1 cellular context compared by ENCODE assay signal in the genomic region with DNA sequence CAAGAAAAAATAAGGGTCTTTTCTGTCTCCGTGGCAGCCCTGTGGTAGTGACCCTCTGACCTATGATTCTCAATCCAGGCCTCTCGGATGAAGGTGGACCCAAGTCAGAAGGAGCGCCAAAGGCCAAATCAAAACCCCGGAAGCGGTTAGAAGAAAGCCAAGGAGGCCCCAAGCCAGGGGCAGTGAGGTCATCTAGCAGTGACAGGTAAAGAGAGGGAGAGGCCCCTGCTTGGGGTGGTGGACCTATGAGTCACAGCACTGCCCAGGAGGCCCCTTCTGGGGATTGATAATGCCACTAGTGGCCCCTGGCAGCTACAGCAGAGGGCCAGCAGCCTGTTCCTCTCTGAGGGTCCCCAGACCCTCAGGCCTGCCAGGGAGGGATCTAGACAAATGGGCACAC.
A peak's percentile ranks its signal among the peaks of the same experiment; 100 is the strongest.
TF ChIP-seq lines count a peak whose summit lies in the region.

No MANE protein-coding gene starts in this region.

TF ChIP-seq in HepG2, 621 proteins besides CTCF, POLR2A, EP300 and RAD21 (continued from another document and continues in another):
- TF ChIP-seq, protein P1, sequence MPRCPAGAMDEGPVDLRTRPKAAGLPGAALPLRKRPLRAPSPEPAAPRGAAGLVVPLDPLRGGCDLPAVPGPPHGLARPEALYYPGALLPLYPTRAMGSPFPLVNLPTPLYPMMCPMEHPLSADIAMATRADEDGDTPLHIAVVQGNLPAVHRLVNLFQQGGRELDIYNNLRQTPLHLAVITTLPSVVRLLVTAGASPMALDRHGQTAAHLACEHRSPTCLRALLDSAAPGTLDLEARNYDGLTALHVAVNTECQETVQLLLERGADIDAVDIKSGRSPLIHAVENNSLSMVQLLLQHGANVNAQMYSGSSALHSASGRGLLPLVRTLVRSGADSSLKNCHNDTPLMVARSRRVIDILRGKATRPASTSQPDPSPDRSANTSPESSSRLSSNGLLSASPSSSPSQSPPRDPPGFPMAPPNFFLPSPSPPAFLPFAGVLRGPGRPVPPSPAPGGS (CRISPR knock-in tag; IDR thresholded peaks at IDR 0.05), result no peak
- TF ChIP-seq ZFAT (CRISPR knock-in tag; conservative IDR thresholded peaks at IDR 0.05) (no peak), MED8 (CRISPR knock-in tag; IDR thresholded peaks at IDR 0.05; ENCODE audit: insufficient replicate concordance) (no peak), ZSCAN30 (CRISPR knock-in tag; IDR thresholded peaks at IDR 0.05) (0 out of 2 replicates have a peak, but pooled peaks have one; percentile 41), ZNF253 (CRISPR knock-in tag; IDR thresholded peaks at IDR 0.05; ENCODE audit: borderline replicate concordance) (no peak), GATAD2A (CRISPR knock-in tag; IDR thresholded peaks at IDR 0.05) (peak; percentile 98), PPARG (CRISPR knock-in tag; conservative IDR thresholded peaks at IDR 0.05) (peak; percentile 85), ZNF121 (CRISPR knock-in tag; IDR thresholded peaks at IDR 0.05) (0 out of 2 replicates have a peak, but pooled peaks have one; percentile 16), SP1 (IDR thresholded peaks at IDR 0.05) (no peak), SP1 (CRISPR knock-in tag; IDR thresholded peaks at IDR 0.05) (no peak), MYNN (CRISPR knock-in tag; IDR thresholded peaks at IDR 0.05; ENCODE audit: low read depth) (no peak), HCFC1 (IDR thresholded peaks at IDR 0.05; ENCODE audit: low read depth, low read length) (no peak), ZBTB38 (CRISPR knock-in tag; IDR thresholded peaks at IDR 0.05) (0 out of 2 replicates have a peak, but pooled peaks have one; percentile 43), ZNF292 (CRISPR knock-in tag; IDR thresholded peaks at IDR 0.05; ENCODE audit: borderline replicate concordance, low read depth) (no peak), ZNF563 (CRISPR knock-in tag; IDR thresholded peaks at IDR 0.05) (no peak), NFKBIZ (CRISPR knock-in tag; IDR thresholded peaks at IDR 0.05) (peak; percentile 78; the same call in 1 of the 2 replicates), ETV6 (CRISPR knock-in tag; conservative IDR thresholded peaks at IDR 0.05) (0 out of 2 replicates have a peak, but pooled peaks have one; percentile 32), SALL1 (CRISPR knock-in tag; IDR thresholded peaks at IDR 0.05) (peak; percentile 93), HHEX (CRISPR knock-in tag; IDR thresholded peaks at IDR 0.05) (peak; percentile 66), ZNF33A (CRISPR knock-in tag; IDR thresholded peaks at IDR 0.05; ENCODE audit: borderline replicate concordance) (no peak), ZNF792 (CRISPR knock-in tag; IDR thresholded peaks at IDR 0.05) (peak; percentile 19; the same call in 1 of the 2 replicates), ARNT2 (CRISPR knock-in tag; IDR thresholded peaks at IDR 0.05; ENCODE audit: low read depth) (no peak), ZNF501 (CRISPR knock-in tag; IDR thresholded peaks at IDR 0.05) (peak; percentile 70), ZNF350 (CRISPR knock-in tag; IDR thresholded peaks at IDR 0.05; ENCODE audit: borderline replicate concordance, low read depth) (peak; percentile 77), GATAD1 (CRISPR knock-in tag; IDR thresholded peaks at IDR 0.05) (peak; percentile 69), TFDP1 (CRISPR knock-in tag; IDR thresholded peaks at IDR 0.05; ENCODE audit: borderline replicate concordance) (peak; percentile 47; the same call in 1 of the 2 replicates), HIVEP1 (CRISPR knock-in tag; IDR thresholded peaks at IDR 0.05) (peak; percentile 58; the same call in 1 of the 2 replicates), SMAD3 (CRISPR knock-in tag; IDR thresholded peaks at IDR 0.05) (peak; percentile 96), EHMT2 (IDR thresholded peaks at IDR 0.05; ENCODE audit: borderline replicate concordance, low read depth, low read length) (peak; percentile 23; the same call in 1 of the 2 replicates), LRRFIP1 (CRISPR knock-in tag; conservative IDR thresholded peaks at IDR 0.05) (no peak), FOXA1 (IDR thresholded peaks at IDR 0.05) (no peak), FOXA1 (CRISPR knock-in tag; IDR thresholded peaks at IDR 0.05) (peak; percentile 44; the same call in 1 of the 2 replicates), YEATS2 (CRISPR knock-in tag; IDR thresholded peaks at IDR 0.05; ENCODE audit: borderline replicate concordance) (peak; percentile 74; the same call in 1 of the 2 replicates), FOXJ3 (CRISPR knock-in tag; IDR thresholded peaks at IDR 0.05; ENCODE audit: borderline replicate concordance) (peak; percentile 34; the same call in 1 of the 2 replicates), ZNF788 (CRISPR knock-in tag; IDR thresholded peaks at IDR 0.05; ENCODE audit: borderline replicate concordance) (peak; percentile 87), TEAD3 (CRISPR knock-in tag; optimal IDR thresholded peaks at IDR 0.05; ENCODE audit: borderline replicate concordance) (peak; percentile 69), ELF3 (CRISPR knock-in tag; IDR thresholded peaks at IDR 0.05) (peak; percentile 93), ZNF674 (CRISPR knock-in tag; IDR thresholded peaks at IDR 0.05; ENCODE audit: low read depth) (no peak), TOPORS (CRISPR knock-in tag; IDR thresholded peaks at IDR 0.05) (no peak), ZSCAN25 (CRISPR knock-in tag; IDR thresholded peaks at IDR 0.05) (peak; percentile 22; the same call in 1 of the 2 replicates), GFI1 (CRISPR knock-in tag; IDR thresholded peaks at IDR 0.05; ENCODE audit: borderline replicate concordance) (peak; percentile 98), ZNF615 (CRISPR knock-in tag; IDR thresholded peaks at IDR 0.05; ENCODE audit: borderline replicate concordance) (no peak), PAXIP1 (CRISPR knock-in tag; conservative IDR thresholded peaks at IDR 0.05) (peak; percentile 97), ZNF335 (CRISPR knock-in tag; IDR thresholded peaks at IDR 0.05) (peak; percentile 78; the same call in 1 of the 2 replicates), BORCS8-MEF2B (CRISPR knock-in tag; IDR thresholded peaks at IDR 0.05) (0 out of 2 replicates have a peak, but pooled peaks have one; percentile 18), ARID5B (CRISPR knock-in tag; IDR thresholded peaks at IDR 0.05) (peak; percentile 95)
- TF ChIP-seq, protein P2, sequence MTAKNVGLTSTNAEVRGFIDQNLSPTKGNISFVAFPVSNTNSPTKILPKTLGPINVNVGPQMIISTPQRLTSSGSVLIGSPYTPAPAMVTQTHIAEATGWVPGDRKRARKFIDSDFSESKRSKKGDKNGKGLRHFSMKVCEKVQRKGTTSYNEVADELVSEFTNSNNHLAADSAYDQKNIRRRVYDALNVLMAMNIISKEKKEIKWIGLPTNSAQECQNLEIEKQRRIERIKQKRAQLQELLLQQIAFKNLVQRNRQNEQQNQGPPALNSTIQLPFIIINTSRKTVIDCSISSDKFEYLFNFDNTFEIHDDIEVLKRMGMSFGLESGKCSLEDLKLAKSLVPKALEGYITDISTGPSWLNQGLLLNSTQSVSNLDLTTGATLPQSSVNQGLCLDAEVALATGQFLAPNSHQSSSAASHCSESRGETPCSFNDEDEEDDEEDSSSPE (CRISPR knock-in tag; IDR thresholded peaks at IDR 0.05), result peak; percentile 44; the same call in 1 of the 2 replicates
- TF ChIP-seq, protein P3, sequence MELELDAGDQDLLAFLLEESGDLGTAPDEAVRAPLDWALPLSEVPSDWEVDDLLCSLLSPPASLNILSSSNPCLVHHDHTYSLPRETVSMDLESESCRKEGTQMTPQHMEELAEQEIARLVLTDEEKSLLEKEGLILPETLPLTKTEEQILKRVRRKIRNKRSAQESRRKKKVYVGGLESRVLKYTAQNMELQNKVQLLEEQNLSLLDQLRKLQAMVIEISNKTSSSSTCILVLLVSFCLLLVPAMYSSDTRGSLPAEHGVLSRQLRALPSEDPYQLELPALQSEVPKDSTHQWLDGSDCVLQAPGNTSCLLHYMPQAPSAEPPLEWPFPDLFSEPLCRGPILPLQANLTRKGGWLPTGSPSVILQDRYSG (CRISPR knock-in tag; IDR thresholded peaks at IDR 0.05), result no peak
- TF ChIP-seq, protein P4, sequence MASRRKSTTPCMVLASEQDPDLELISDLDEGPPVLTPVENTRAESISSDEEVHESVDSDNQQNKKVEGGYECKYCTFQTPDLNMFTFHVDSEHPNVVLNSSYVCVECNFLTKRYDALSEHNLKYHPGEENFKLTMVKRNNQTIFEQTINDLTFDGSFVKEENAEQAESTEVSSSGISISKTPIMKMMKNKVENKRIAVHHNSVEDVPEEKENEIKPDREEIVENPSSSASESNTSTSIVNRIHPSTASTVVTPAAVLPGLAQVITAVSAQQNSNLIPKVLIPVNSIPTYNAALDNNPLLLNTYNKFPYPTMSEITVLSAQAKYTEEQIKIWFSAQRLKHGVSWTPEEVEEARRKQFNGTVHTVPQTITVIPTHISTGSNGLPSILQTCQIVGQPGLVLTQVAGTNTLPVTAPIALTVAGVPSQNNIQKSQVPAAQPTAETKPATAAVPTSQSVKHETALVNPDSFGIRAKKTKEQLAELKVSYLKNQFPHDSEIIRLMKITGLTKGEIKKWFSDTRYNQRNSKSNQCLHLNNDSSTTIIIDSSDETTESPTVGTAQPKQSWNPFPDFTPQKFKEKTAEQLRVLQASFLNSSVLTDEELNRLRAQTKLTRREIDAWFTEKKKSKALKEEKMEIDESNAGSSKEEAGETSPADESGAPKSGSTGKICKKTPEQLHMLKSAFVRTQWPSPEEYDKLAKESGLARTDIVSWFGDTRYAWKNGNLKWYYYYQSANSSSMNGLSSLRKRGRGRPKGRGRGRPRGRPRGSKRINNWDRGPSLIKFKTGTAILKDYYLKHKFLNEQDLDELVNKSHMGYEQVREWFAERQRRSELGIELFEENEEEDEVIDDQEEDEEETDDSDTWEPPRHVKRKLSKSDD (CRISPR knock-in tag; IDR thresholded peaks at IDR 0.05; ENCODE audit: low read depth), result no peak
